ENCODE assay signal across 23 cellular contexts in the genomic region with DNA sequence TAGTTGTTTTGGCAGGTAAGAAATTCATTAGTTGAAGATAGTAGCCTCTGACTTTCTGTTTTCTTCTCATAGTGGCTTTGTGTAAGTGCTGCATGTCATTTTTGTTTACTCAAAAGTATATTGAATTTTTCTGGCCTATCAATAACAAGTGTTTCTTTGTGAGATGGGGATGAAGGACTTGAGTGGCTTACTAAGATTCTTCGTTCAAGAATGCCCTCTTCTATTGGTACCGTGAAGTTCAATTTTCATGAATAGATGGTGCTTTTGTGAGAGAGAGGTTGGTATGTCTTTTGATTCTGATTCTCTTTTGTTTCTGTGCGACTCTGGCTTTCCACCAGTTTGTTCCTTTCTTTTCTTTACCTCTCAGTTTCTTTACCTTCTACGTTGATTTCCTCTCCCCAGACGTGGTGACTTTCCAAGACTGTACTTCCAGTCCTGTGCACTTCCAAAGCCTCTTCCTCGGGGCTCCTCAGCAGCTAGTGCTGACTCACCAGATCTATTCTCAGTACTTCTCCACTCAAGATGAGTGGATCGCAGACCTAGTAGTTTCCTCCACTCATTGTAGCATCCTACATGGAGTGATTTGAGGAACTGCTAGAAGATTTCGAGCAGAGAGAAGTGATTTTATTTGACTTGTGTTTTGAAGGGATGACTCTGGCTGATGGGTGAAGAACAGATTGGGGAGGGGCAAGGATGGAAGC.
"Had no signal": no experiment of that assay in that cellular context is flagged by ENCODE, and none has a peak within 500 bp of the region (broad histone marks: within the 10 kb centered on the region; RNA-seq: fewer than 3 reads in every experiment).

No MANE protein-coding gene starts in this region.

- H3K27ac ChIP-seq: body of pancreas, colonic mucosa, esophagus squamous epithelium, neutrophil, parathyroid adenoma, skin epidermis, transverse colon, vagina had no signal

- H3K36me3 ChIP-seq: colonic mucosa, esophagus squamous epithelium, neutrophil, transverse colon, vagina had no signal

- DNase-seq: activated CD4-positive, alpha-beta T cell treated with anti-CD3 and anti-CD28 coated beads, Interleukin-2, amount 50 U/mL, for 48 hours; activated effector memory CD4-positive, alpha-beta T cell treated with anti-CD3 and anti-CD28 coated beads, Interleukin-2, amount 50 U/mL, for 16 hours; activated T-cell treated with anti-CD3 and anti-CD28 coated beads, Interleukin-2, amount 50 U/mL, for 4 hours; amniotic stem cell; central memory CD4-positive, alpha-beta T cell; colonic mucosa; esophagus squamous epithelium; glutamatergic neuron; immature natural killer cell; mammary epithelial cell; naive B cell; stimulated activated CD4-positive, alpha-beta T cell treated with anti-CD3 and anti-CD28 coated beads, Interleukin-15, amount 100 ng/mL, for 24 hours; stimulated activated CD4-positive, alpha-beta T cell treated with anti-CD3 and anti-CD28 coated beads, Interleukin-4, amount 100 ng/mL, for 1 hour; stimulated activated naive CD4-positive, alpha-beta T cell; T-helper 1 cell; T1000; transverse colon had no signal

- H3K27me3 ChIP-seq: body of pancreas, colonic mucosa, neutrophil, vagina had no signal

- H2AFZ ChIP-seq: parathyroid adenoma had no signal

- H3K79me2 ChIP-seq: parathyroid adenoma had no signal

- ATAC-seq: activated naive CD4-positive, alpha-beta T cell treated with anti-CD3 and anti-CD28 coated beads, Interleukin-2, amount 50 U/mL, for 72 hours; activated T-cell treated with anti-CD3 and anti-CD28 coated beads, Interleukin-2, amount 50 U/mL, for 4 hours; body of pancreas had no signal

- H3K4me1 ChIP-seq: body of pancreas, colonic mucosa, parathyroid adenoma, transverse colon, vagina had no signal

- H3K9ac ChIP-seq: parathyroid adenoma had no signal

- H3K9me3 ChIP-seq: body of pancreas, colonic mucosa, esophagus squamous epithelium, neutrophil, transverse colon, vagina had no signal

- H3K4me3 ChIP-seq: body of pancreas, colonic mucosa, esophagus squamous epithelium, skin epidermis, transverse colon, vagina had no signal
